Comparison of ENCODE assay signal across 15 cellular contexts in genomic region chr3:76841750-76842149, GRCh38.
A peak's percentile ranks its signal among the peaks of the same experiment; 100 is the strongest.
DNase-seq lines count a peak whose midpoint lies in the region; ATAC-seq and TF ChIP-seq lines count a peak whose summit lies in the region.
"Had no signal": no experiment of that assay in that cellular context is flagged by ENCODE, and none has a peak within 500 bp of the region (broad histone marks: within the 10 kb centered on the region; RNA-seq: fewer than 3 reads in every experiment).

No MANE protein-coding gene starts in this region.

- no peaks in the 10 kb centered on the region for H3K27me3 Mint-ChIP-seq in activated CD4-positive, alpha-beta memory T cell treated with anti-CD3 and anti-CD28 coated beads, Interleukin-2, amount 10 ng/mL, durations not matched to agents 7 days and 5 days
- no peaks in the 10 kb centered on the region for H3K27me3 Mint-ChIP-seq in GM23338 (ENCODE audit: insufficient read depth, low read depth, poor library complexity)
- H3K27me3 Mint-ChIP-seq: CD4-positive, alpha-beta T cell had no signal

- H3K4me1 ChIP-seq in left lung (no peaks in the 10 kb centered on the region), GM23338 (ENCODE audit: insufficient read depth) (no peaks in the 10 kb centered on the region)
- H3K4me1 ChIP-seq: Caco-2, HAP-1 had no signal

- H3F3A ChIP-seq in GM23338 (replicated peaks; ENCODE audit: low read depth): no peaks in the 10 kb centered on the region

- no peaks in the 10 kb centered on the region for H3K79me2 ChIP-seq in GM23338 (replicated peaks; ENCODE audit: insufficient read depth)

- POLR2A ChIA-PET in AG04450 (lab: Yijun Ruan, JAX): interaction anchor here (1.0 kb wide), 1 partner anchor 116 kb away, joined by 3 read pairs; no protein-coding TSS in a partner anchor
- POLR2A ChIA-PET in activated CD4-positive, alpha-beta memory T cell treated with anti-CD3 and anti-CD28 coated beads, Interleukin-2, amount 10 ng/mL, durations not matched to agents 7 days and 5 days (lab: Charles Lee): no interaction called here

- no peak overlapping the region for H2AFZ ChIP-seq in GM23338

- TF ChIP-seq CTCF in AG04450 (IDR thresholded peaks at IDR 0.05; ENCODE audit: low read depth, low read length) (no peak), left lung (IDR thresholded peaks at IDR 0.05) (no peak), GM23338 (conservative IDR thresholded peaks at IDR 0.05; ENCODE audit: low read depth in 2 of 2) (no peak)

- CTCF ChIA-PET in AG04450 (lab: Charles Lee): interaction anchor here (0.6 kb wide), 1 partner anchor 381 kb away, joined by 3 read pairs; no protein-coding TSS in a partner anchor
- CTCF ChIA-PET in activated CD4-positive, alpha-beta memory T cell treated with anti-CD3 and anti-CD28 coated beads, Interleukin-2, amount 10 ng/mL, durations not matched to agents 7 days and 5 days (lab: Charles Lee): no interaction called here

- H3K4me3 ChIP-seq in AG04450 (ENCODE audit: low read depth, low read length): no peak overlapping the region
- no peak overlapping the region for H3K4me3 ChIP-seq in left lung
- no peak overlapping the region for H3K4me3 ChIP-seq in GM23338
- H3K4me3 ChIP-seq: HAP-1, K562 had no signal

- no peaks in the 10 kb centered on the region for H3K4me1 Mint-ChIP-seq in activated CD4-positive, alpha-beta memory T cell treated with anti-CD3 and anti-CD28 coated beads, Interleukin-2, amount 10 ng/mL, durations not matched to agents 7 days and 5 days
- H3K4me1 Mint-ChIP-seq in GM23338: no peaks in the 10 kb centered on the region

- 0 out of 2 replicates have a peak, but pooled peaks cover 3% of the 10 kb centered on the region for H3K9me2 ChIP-seq in GM23338 (ENCODE audit: insufficient read depth)

- peak; percentile 37 for ATAC-seq in left lung
- no peak for ATAC-seq in GM23338
- ATAC-seq: K562 had no signal

- no peaks in the 10 kb centered on the region for H4K20me1 ChIP-seq in GM23338 (replicated peaks; ENCODE audit: insufficient read depth)

- H3K27ac ChIP-seq in AG04450 (ENCODE audit: low read depth, low read length) (no peak overlapping the region), left lung (no peak overlapping the region), GM23338 (ENCODE audit: low read depth) (no peak overlapping the region)
- H3K27ac ChIP-seq: C4-2B, HL-60 had no signal

- H3K4me2 ChIP-seq in GM23338: no peak overlapping the region

- H3K36me3 Mint-ChIP-seq in activated CD4-positive, alpha-beta memory T cell treated with anti-CD3 and anti-CD28 coated beads, Interleukin-2, amount 10 ng/mL, durations not matched to agents 7 days and 5 days (ENCODE audit: low read depth): no peaks in the 10 kb centered on the region
- H3K36me3 Mint-ChIP-seq in GM23338 (ENCODE audit: low read depth): no peaks in the 10 kb centered on the region

- peak; percentile 59 for DNase-seq in AG04450 (ENCODE audit: low read depth, low spot score)
- DNase-seq in H4 (ENCODE audit: low spot score): peak; percentile 33
- DNase-seq in SK-N-DZ (ENCODE audit: low spot score): peak; percentile 9
- DNase-seq in left lung: no peak
- no peak for DNase-seq in activated CD4-positive, alpha-beta T cell treated with anti-CD3 and anti-CD28 coated beads, Interleukin-2, amount 50 U/mL, for 1 hour
- no peak for DNase-seq in activated CD4-positive, alpha-beta memory T cell treated with anti-CD3 and anti-CD28 coated beads, Interleukin-2, amount 10 ng/mL, durations not matched to agents 7 days and 5 days
- no peak for DNase-seq in RKO (ENCODE audit: low spot score)
- DNase-seq in GM23338 (ENCODE audit: low spot score): no peak
- DNase-seq: 8988T; Caco-2; CD4-positive, alpha-beta T cell had no signal

- no peaks in the 10 kb centered on the region for H3K36me3 ChIP-seq in left lung
- no peaks in the 10 kb centered on the region for H3K36me3 ChIP-seq in GM23338 (ENCODE audit: insufficient read depth)
- H3K36me3 ChIP-seq: HAP-1 had no signal

- H3K4me3 Mint-ChIP-seq in activated CD4-positive, alpha-beta memory T cell treated with anti-CD3 and anti-CD28 coated beads, Interleukin-2, amount 10 ng/mL, durations not matched to agents 7 days and 5 days: no peak overlapping the region
- H3K4me3 Mint-ChIP-seq in GM23338: no peak overlapping the region
- H3K4me3 Mint-ChIP-seq: CD4-positive, alpha-beta T cell had no signal

- no peak overlapping the region for H3K27ac Mint-ChIP-seq in activated CD4-positive, alpha-beta memory T cell treated with anti-CD3 and anti-CD28 coated beads, Interleukin-2, amount 10 ng/mL, durations not matched to agents 7 days and 5 days
- no peak overlapping the region for H3K27ac Mint-ChIP-seq in GM23338
- H3K27ac Mint-ChIP-seq: CD4-positive, alpha-beta T cell had no signal

- peaks cover 7% of the 10 kb centered on the region for H3K9me3 Mint-ChIP-seq in activated CD4-positive, alpha-beta memory T cell treated with anti-CD3 and anti-CD28 coated beads, Interleukin-2, amount 10 ng/mL, durations not matched to agents 7 days and 5 days
- H3K9me3 Mint-ChIP-seq in GM23338: no peaks in the 10 kb centered on the region

- intact Hi-C loops in left lung (cut with DNase I): no loop called here

- no peaks in the 10 kb centered on the region for H3K27me3 ChIP-seq in AG04450 (ENCODE audit: control insufficient read depth, insufficient read depth, low read length)
- no peaks in the 10 kb centered on the region for H3K27me3 ChIP-seq in left lung
- no peaks in the 10 kb centered on the region for H3K27me3 ChIP-seq in GM23338 (ENCODE audit: insufficient read depth)

- H3K9me3 ChIP-seq in AG04450 (ENCODE audit: control insufficient read depth, insufficient read depth, low read length): no peaks in the 10 kb centered on the region
- peaks cover 0 to 9% of the 10 kb centered on the region in 2 donors for H3K9me3 ChIP-seq in left lung
- H3K9me3 ChIP-seq: Caco-2, HAP-1 had no signal

TF ChIP-seq in GM23338, 12 proteins besides CTCF, POLR2A, EP300 and RAD21:
- no peak for TF ChIP-seq EZH2 (IDR thresholded peaks at IDR 0.05; ENCODE audit: low read depth, unreplicated experiment)
- TF ChIP-seq POLR2AphosphoS5 (IDR thresholded peaks at IDR 0.05; ENCODE audit: low read depth): no peak
- no peak for TF ChIP-seq ZNF114 (CRISPR knock-in tag; IDR thresholded peaks at IDR 0.05)
- no peak for TF ChIP-seq ZNF331 (CRISPR knock-in tag; IDR thresholded peaks at IDR 0.05; ENCODE audit: low read depth)
- no peak for TF ChIP-seq CREB1 (CRISPR knock-in tag; IDR thresholded peaks at IDR 0.05; ENCODE audit: low read depth)

Comparison
In these comparisons a context has a peak if more than half of its experiments do, and no peak if none do; other contexts are left out.
1. DNase-seq: peak in AG04450 (single experiment), H4 (single experiment) and SK-N-DZ (single experiment); none in left lung (0 of 2), activated CD4-positive, alpha-beta T cell treated with anti-CD3 and anti-CD28 coated beads, Interleukin-2, amount 50 U/mL, for 1 hour (single experiment), activated CD4-positive, alpha-beta memory T cell treated with anti-CD3 and anti-CD28 coated beads, Interleukin-2, amount 10 ng/mL, durations not matched to agents 7 days and 5 days (single experiment), RKO (single experiment) and GM23338 (single experiment).